In the genomic region with DNA sequence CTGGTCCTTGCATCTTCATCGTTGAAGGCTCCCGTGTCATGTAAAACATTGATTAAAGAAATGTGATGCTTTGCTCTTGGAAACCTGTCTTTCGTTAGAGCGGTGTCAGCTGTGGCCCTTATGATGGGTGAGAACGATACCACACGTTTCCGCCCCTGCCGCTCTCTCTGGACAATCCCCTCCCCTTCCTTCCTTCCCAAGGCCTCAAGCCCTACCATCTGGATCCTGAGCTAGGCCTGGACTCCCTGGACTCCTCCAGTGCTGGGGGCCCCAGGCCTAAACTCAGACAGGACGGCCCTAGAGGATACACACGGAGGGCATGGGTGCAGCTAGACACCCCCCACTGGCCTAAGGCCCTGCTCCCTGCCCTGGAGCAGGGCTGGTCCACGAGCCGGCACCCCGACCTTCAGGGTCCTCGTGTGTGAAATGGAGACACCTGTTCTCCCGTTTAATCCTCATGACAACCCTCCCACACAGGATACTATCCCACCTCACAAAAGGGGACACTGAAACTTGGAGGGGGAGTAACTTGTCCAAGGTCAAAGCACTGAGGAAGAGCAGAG, we compare ENCODE assay signal across 12 cellular contexts. TPM values are rescaled to one million over a fixed set of nuclear protein-coding genes. Genes with fewer than 3 reads are reported as not detected.
DNase-seq lines count a peak whose midpoint lies in the region; ATAC-seq and TF ChIP-seq lines count a peak whose summit lies in the region.
"Had no signal": no experiment of that assay in that cellular context is flagged by ENCODE, and none has a peak within 500 bp of the region (broad histone marks: within the 10 kb centered on the region; RNA-seq: fewer than 3 reads in every experiment).

No MANE protein-coding gene starts in this region.

- H3K27ac ChIP-seq in dorsolateral prefrontal cortex, result peak overlapping the region in 58 of 59 donors; percentile 17 to 99 (median 80)
- H3K27ac ChIP-seq: left lung had no signal

- H3K4me3 ChIP-seq in dorsolateral prefrontal cortex, result peak overlapping the region in 16 of 59 donors; percentile 5 to 40 (median 20)
- H3K4me3 ChIP-seq: left lung had no signal

- no peak overlapping the region for H3K4me3 Mint-ChIP-seq in osteocyte (ENCODE audit: unreplicated experiment)
- H3K4me3 Mint-ChIP-seq: activated naive CD8-positive, alpha-beta T cell had no signal

- no peaks in the 10 kb centered on the region for H3K36me3 Mint-ChIP-seq in osteocyte (ENCODE audit: unreplicated experiment)
- H3K36me3 Mint-ChIP-seq: activated naive CD8-positive, alpha-beta T cell had no signal

- intact Hi-C loops in dorsolateral prefrontal cortex (cut with DNase I), result no loop called here

- DNase-seq in dorsolateral prefrontal cortex (no peak), osteocyte (ENCODE audit: extremely low spot score, unreplicated experiment) (no peak), NCI-H524 treated with DMSO at 0.1 percent for 48 hours (lab: John Stamatoyannopoulos, UW) (no peak), NCI-H2171 (lab: John Stamatoyannopoulos, UW) (no peak)
- DNase-seq in activated CD4-positive, CD25-positive, alpha-beta regulatory T cell (lab: John Stamatoyannopoulos, UW), result no peak
- DNase-seq: activated CD8-positive, alpha-beta memory T cell treated with anti-CD3 and anti-CD28 coated beads for 24 hours; effector memory CD4-positive, alpha-beta T cell had no signal

- H3K27ac Mint-ChIP-seq in osteocyte (ENCODE audit: unreplicated experiment), result peak overlapping the region; percentile 52
- H3K27ac Mint-ChIP-seq: activated naive CD8-positive, alpha-beta T cell had no signal

- H3K27me3 ChIP-seq in dorsolateral prefrontal cortex, result no peaks in the 10 kb centered on the region
- H3K27me3 ChIP-seq: left lung had no signal

- H3K9me3 Mint-ChIP-seq in osteocyte (ENCODE audit: unreplicated experiment), result no peaks in the 10 kb centered on the region

- peak; percentile 69 for ATAC-seq in GM18502 (IDR thresholded peaks at IDR 0.05; ENCODE audit: poor library complexity, unreplicated experiment)
- peak; percentile 61 for ATAC-seq in HG03097 (IDR thresholded peaks at IDR 0.05; ENCODE audit: low FRiP score, unreplicated experiment)
- ATAC-seq in HG03378 (IDR thresholded peaks at IDR 0.05; ENCODE audit: unreplicated experiment), result no peak

- H3K27me3 Mint-ChIP-seq in osteocyte (ENCODE audit: unreplicated experiment), result no peaks in the 10 kb centered on the region

- TF ChIP-seq CTCF in dorsolateral prefrontal cortex (IDR thresholded peaks at IDR 0.05 in 54 of 56, conservative IDR thresholded peaks at IDR 0.05 in 2 of 56; ENCODE audit: low read depth in 1 of 56, partially characterized antibody in 56 of 56) (no peak), osteocyte (IDR thresholded peaks at IDR 0.05) (no peak)

- H3K4me1 Mint-ChIP-seq in osteocyte (ENCODE audit: unreplicated experiment), result peaks cover 80% of the 10 kb centered on the region

RNA-seq across cellular contexts. Expression of a gene that starts 13.2 kb away (rescaled TPM):
- total RNA-seq in dorsolateral prefrontal cortex (100 to 1,000 TPM; 151 to 703 (median 290) TPM), osteocyte (101 TPM in 2 replicates)
